Comparison of ENCODE assay signal across 25 cellular contexts in genomic region chr3:166783206-166783605, GRCh38.
"Had no signal": no experiment of that assay in that cellular context is flagged by ENCODE, and none has a peak within 500 bp of the region (broad histone marks: within the 10 kb centered on the region; RNA-seq: fewer than 3 reads in every experiment).

No MANE protein-coding gene starts in this region.

- H3K27me3 ChIP-seq: ascending aorta, body of pancreas, esophagus squamous epithelium had no signal

- ATAC-seq: activated CD4-positive, alpha-beta T cell treated with anti-CD3 and anti-CD28 coated beads for 36 hours; activated naive CD4-positive, alpha-beta T cell treated with anti-CD3 and anti-CD28 coated beads, Interleukin-2, amount 50 U/mL, for 72 hours; activated T-cell treated with anti-CD3 and anti-CD28 coated beads, Interleukin-2, amount 50 U/mL, for 72 hours; body of pancreas; effector memory CD8-positive, alpha-beta T cell had no signal

- H3K27ac Mint-ChIP-seq: activated CD4-positive, alpha-beta memory T cell treated with anti-CD3 and anti-CD28 coated beads, Interleukin-2, amount 10 ng/mL, durations not matched to agents 7 days and 5 days; activated CD4-positive, alpha-beta T cell treated with anti-CD3 and anti-CD28 coated beads for 36 hours; activated CD4-positive, alpha-beta T cell treated with anti-CD3 and anti-CD28 coated beads, Interleukin-2, amount 10 ng/mL, durations not matched to agents 24 days and 14 days; activated naive CD4-positive, alpha-beta T cell treated with anti-CD3 and anti-CD28 coated beads, Interleukin-2, amount 10 ng/mL, durations not matched to agents 7 days and 5 days; activated naive CD4-positive, alpha-beta T cell treated with anti-CD3 and anti-CD28 coated beads, Interleukin-2, amount 50 U/mL, for 72 hours; activated naive CD8-positive, alpha-beta T cell treated with anti-CD3 and anti-CD28 coated beads, Interleukin-2, amount 10 ng/mL, durations not matched to agents 7 days and 5 days; activated T-cell treated with anti-CD3 and anti-CD28 coated beads, Interleukin-2, amount 50 U/mL, for 24 hours; activated T-cell treated with anti-CD3 and anti-CD28 coated beads, Interleukin-2, amount 50 U/mL, for 72 hours; effector memory CD8-positive, alpha-beta T cell had no signal

- H3K4me3 ChIP-seq: ascending aorta, body of pancreas, esophagus squamous epithelium had no signal

- DNase-seq: activated CD4-positive, alpha-beta memory T cell treated with anti-CD3 and anti-CD28 coated beads, Interleukin-2, amount 10 ng/mL, durations not matched to agents 7 days and 5 days; activated CD4-positive, alpha-beta T cell treated with anti-CD3 and anti-CD28 coated beads for 36 hours; activated CD4-positive, alpha-beta T cell treated with anti-CD3 and anti-CD28 coated beads, Interleukin-2, amount 10 ng/mL, durations not matched to agents 24 days and 14 days; activated CD4-positive, CD25-positive, alpha-beta regulatory T cell; activated CD4-positive, CD25-positive, alpha-beta regulatory T cell treated with anti-CD3 and anti-CD28 coated beads, Interleukin-2, amount 50 U/mL, for 72 hours; activated CD8-positive, alpha-beta memory T cell treated with anti-CD3 and anti-CD28 coated beads, Interleukin-2, amount 50 U/mL, for 48 hours; activated gamma-delta T cell; activated naive CD4-positive, alpha-beta T cell; activated naive CD4-positive, alpha-beta T cell treated with anti-CD3 and anti-CD28 coated beads, Interleukin-2, amount 10 ng/mL, durations not matched to agents 7 days and 5 days; activated naive CD8-positive, alpha-beta T cell treated with anti-CD3 and anti-CD28 coated beads, Interleukin-2, amount 10 ng/mL, durations not matched to agents 7 days and 5 days; activated T-cell treated with anti-CD3 and anti-CD28 coated beads for 4 hours; activated T-cell treated with anti-CD3 and anti-CD28 coated beads, Interleukin-2, amount 50 U/mL, for 24 hours; activated T-cell treated with anti-CD3 and anti-CD28 coated beads, Interleukin-2, amount 50 U/mL, for 72 hours; body of pancreas; caudate nucleus; cortex of kidney; dermis blood vessel endothelial cell; effector CD4-positive, alpha-beta T cell; effector memory CD8-positive, alpha-beta T cell; esophagus squamous epithelium; head of caudate nucleus; T-helper 2 cell had no signal

- H3K4me1 ChIP-seq: ascending aorta, body of pancreas, esophagus squamous epithelium had no signal

- H3K36me3 ChIP-seq: ascending aorta, esophagus squamous epithelium had no signal

- H3K4me3 Mint-ChIP-seq: activated CD4-positive, alpha-beta memory T cell treated with anti-CD3 and anti-CD28 coated beads, Interleukin-2, amount 10 ng/mL, durations not matched to agents 7 days and 5 days; activated CD4-positive, alpha-beta T cell treated with anti-CD3 and anti-CD28 coated beads for 36 hours; activated CD4-positive, alpha-beta T cell treated with anti-CD3 and anti-CD28 coated beads, Interleukin-2, amount 10 ng/mL, durations not matched to agents 24 days and 14 days; activated naive CD4-positive, alpha-beta T cell treated with anti-CD3 and anti-CD28 coated beads, Interleukin-2, amount 10 ng/mL, durations not matched to agents 7 days and 5 days; activated naive CD8-positive, alpha-beta T cell treated with anti-CD3 and anti-CD28 coated beads, Interleukin-2, amount 10 ng/mL, durations not matched to agents 7 days and 5 days; activated T-cell treated with anti-CD3 and anti-CD28 coated beads, Interleukin-2, amount 50 U/mL, for 24 hours; activated T-cell treated with anti-CD3 and anti-CD28 coated beads, Interleukin-2, amount 50 U/mL, for 72 hours; effector memory CD8-positive, alpha-beta T cell had no signal

- H3K4me1 Mint-ChIP-seq: activated CD4-positive, alpha-beta memory T cell treated with anti-CD3 and anti-CD28 coated beads, Interleukin-2, amount 10 ng/mL, durations not matched to agents 7 days and 5 days; activated CD4-positive, alpha-beta T cell treated with anti-CD3 and anti-CD28 coated beads for 36 hours; activated CD4-positive, alpha-beta T cell treated with anti-CD3 and anti-CD28 coated beads, Interleukin-2, amount 10 ng/mL, durations not matched to agents 24 days and 14 days; activated naive CD4-positive, alpha-beta T cell treated with anti-CD3 and anti-CD28 coated beads, Interleukin-2, amount 10 ng/mL, durations not matched to agents 7 days and 5 days; activated naive CD8-positive, alpha-beta T cell treated with anti-CD3 and anti-CD28 coated beads, Interleukin-2, amount 10 ng/mL, durations not matched to agents 7 days and 5 days had no signal

- H3K27ac ChIP-seq: ascending aorta, body of pancreas, epithelial cell of prostate, esophagus squamous epithelium had no signal

- H3K27me3 Mint-ChIP-seq: activated CD4-positive, alpha-beta memory T cell treated with anti-CD3 and anti-CD28 coated beads, Interleukin-2, amount 10 ng/mL, durations not matched to agents 7 days and 5 days; activated CD4-positive, alpha-beta T cell treated with anti-CD3 and anti-CD28 coated beads for 36 hours; activated CD4-positive, alpha-beta T cell treated with anti-CD3 and anti-CD28 coated beads, Interleukin-2, amount 10 ng/mL, durations not matched to agents 24 days and 14 days; activated naive CD4-positive, alpha-beta T cell treated with anti-CD3 and anti-CD28 coated beads, Interleukin-2, amount 10 ng/mL, durations not matched to agents 7 days and 5 days; activated naive CD8-positive, alpha-beta T cell treated with anti-CD3 and anti-CD28 coated beads, Interleukin-2, amount 10 ng/mL, durations not matched to agents 7 days and 5 days; activated T-cell treated with anti-CD3 and anti-CD28 coated beads, Interleukin-2, amount 50 U/mL, for 24 hours; effector memory CD8-positive, alpha-beta T cell had no signal

- H3K36me3 Mint-ChIP-seq: activated naive CD4-positive, alpha-beta T cell treated with anti-CD3 and anti-CD28 coated beads, Interleukin-2, amount 10 ng/mL, durations not matched to agents 7 days and 5 days; activated naive CD8-positive, alpha-beta T cell treated with anti-CD3 and anti-CD28 coated beads, Interleukin-2, amount 10 ng/mL, durations not matched to agents 7 days and 5 days had no signal

- H3K9me3 ChIP-seq: ascending aorta, body of pancreas, esophagus squamous epithelium had no signal
